In the genomic region with DNA sequence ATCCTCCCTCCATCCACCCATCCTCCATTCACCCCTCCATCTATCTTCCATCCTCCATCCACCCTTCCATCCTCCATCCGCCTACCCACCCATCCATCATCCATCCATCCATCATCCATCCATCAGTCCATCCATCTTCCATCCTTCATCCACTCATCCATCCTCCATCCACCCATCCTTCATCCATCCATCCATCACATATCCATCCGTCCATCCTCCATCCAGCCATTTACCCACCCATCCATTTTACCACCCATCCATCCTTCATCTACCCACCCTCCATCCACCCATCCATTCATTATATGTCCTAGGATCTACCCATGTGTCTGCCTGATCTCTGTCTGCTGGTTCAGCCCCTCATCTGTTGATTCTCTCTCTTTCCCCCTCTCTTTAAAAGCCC, we compare ENCODE assay signal across 9 cellular contexts. TPM values are rescaled to one million over a fixed set of nuclear protein-coding genes. Genes with fewer than 3 reads are reported as not detected.
DNase-seq lines count a peak whose midpoint lies in the region; ATAC-seq, FAIRE-seq and TF ChIP-seq lines count a peak whose summit lies in the region.
"Not testable (repeated sequence)": the region's sequence is repeated elsewhere in the genome, so short reads cannot be mapped to it uniquely, and the experiment has no call there.
"Had no signal": no experiment of that assay in that cellular context is flagged by ENCODE, and none has a peak within 500 bp of the region (broad histone marks: within the 10 kb centered on the region; RNA-seq: fewer than 3 reads in every experiment).

No MANE protein-coding gene starts in this region.

- 100% methylated on average over 2 of the region's 2 CpGs for WGBS in GM12878 (ENCODE audit: insufficient coverage, insufficient replicate concordance, low lambda C conversion rate, missing lambda C conversion rate)
- WGBS in spleen, 5 donors: 91 to 96% (median 91%) methylated on average over 2 of the region's 2 CpGs

- H4K20me1 ChIP-seq in KMS-11 (ENCODE audit: insufficient read depth); OCI-LY1 (ENCODE audit: insufficient read depth, low read length); GM12878 (ENCODE audit: control insufficient read depth, insufficient read depth): not testable (repeated sequence)

- H3K4me3 Mint-ChIP-seq in activated B cell treated with CpG ODN at 0.5 μM for 24 hours: peak overlapping the region; percentile 7
- peak overlapping the region; percentile 84 for H3K4me3 Mint-ChIP-seq in memory B cell

- not testable (repeated sequence) for H3K79me2 ChIP-seq in KMS-11 (ENCODE audit: insufficient read depth, low read depth); OCI-LY1 (ENCODE audit: insufficient read depth, low read length); GM12878 (ENCODE audit: control insufficient read depth, insufficient read depth, low read length)

- FAIRE-seq in GM12878 (lab: Jason Lieb, UNC): not testable (repeated sequence)
- FAIRE-seq in urothelium cell line (lab: Jason Lieb, UNC): peak; percentile 37

- H3K27me3 ChIP-seq in KMS-11 (ENCODE audit: insufficient read depth, low read depth); OCI-LY1 (ENCODE audit: insufficient read depth, low read length); GM12878 (replicated peaks in 1 of 2; ENCODE audit: control insufficient read depth in 2 of 2, insufficient read depth in 2 of 2, low read length in 1 of 2); spleen (replicated peaks in 1 of 7): not testable (repeated sequence)

- not testable (repeated sequence) for DNase-seq in GM12865 (ENCODE audit: low read depth); activated B cell treated with CpG ODN at 0.5 μM for 24 hours; GM12878 (ENCODE audit: low read depth, low spot score); memory B cell (ENCODE audit: low spot score in 2 of 2); spleen; urothelium cell line (ENCODE audit: low spot score)

- H3K4me2 ChIP-seq in KMS-11 (peak overlapping the region; percentile 36), OCI-LY1 (ENCODE audit: low read length) (peak overlapping the region; percentile 44; the same call in 1 of the 2 replicates)
- not testable (repeated sequence) for H3K4me2 ChIP-seq in GM12878 (ENCODE audit: control insufficient read depth, insufficient read depth)

- RAD21 ChIA-PET in GM12878 (lab: Charles Lee; ENCODE audit: unreplicated experiment): not testable (repeated sequence)

- TF ChIP-seq CTCF in GM12865 (IDR thresholded peaks at IDR 0.05; ENCODE audit: insufficient read depth, low read depth, low read length, missing control alignments); KMS-11 (conservative IDR thresholded peaks at IDR 0.05; ENCODE audit: low read depth, low read length); OCI-LY1 (IDR thresholded peaks at IDR 0.05; ENCODE audit: low read length); activated B cell treated with CpG ODN at 0.5 μM for 24 hours (IDR thresholded peaks at IDR 0.05); GM12878 (IDR thresholded peaks at IDR 0.05 in 2 of 3, conservative IDR thresholded peaks at IDR 0.05 in 1 of 3; ENCODE audit: control insufficient read depth in 2 of 3, extremely low read depth in 1 of 3, insufficient read depth in 1 of 3, low read depth in 3 of 3, low read length in 3 of 3); spleen (IDR thresholded peaks at IDR 0.05 in 8 of 11, conservative IDR thresholded peaks at IDR 0.05 in 3 of 11): not testable (repeated sequence)

- H3K4me1 Mint-ChIP-seq in activated B cell treated with CpG ODN at 0.5 μM for 24 hours (peaks cover 63% of the 10 kb centered on the region), memory B cell (peaks cover 35% of the 10 kb centered on the region)

- not testable (repeated sequence) for TF ChIP-seq EP300 in GM12878 (IDR thresholded peaks at IDR 0.05; ENCODE audit: borderline replicate concordance in 1 of 2, control insufficient read depth in 1 of 2, low read depth in 2 of 2, low read length in 2 of 2)

- H3K9ac ChIP-seq in KMS-11 (peak overlapping the region; percentile 43; the same call in 1 of the 2 replicates), OCI-LY1 (ENCODE audit: low read length) (peak overlapping the region; percentile 74)
- not testable (repeated sequence) for H3K9ac ChIP-seq in GM12878 (ENCODE audit: control insufficient read depth, insufficient read depth, low read length)

- not testable (repeated sequence) for TF ChIP-seq POLR2A in GM12878 (IDR thresholded peaks at IDR 0.05; ENCODE audit: low read depth, low read length); spleen (IDR thresholded peaks at IDR 0.05)

- H3K4me1 ChIP-seq in KMS-11 (ENCODE audit: low read depth, poor library complexity, severe bottlenecking) (peaks cover 59% of the 10 kb centered on the region), OCI-LY1 (ENCODE audit: insufficient read depth, low read length, severe bottlenecking) (peaks cover 80% of the 10 kb centered on the region), GM12878 (ENCODE audit: control insufficient read depth, insufficient read depth, low read length) (peaks cover 24% of the 10 kb centered on the region), spleen (peaks cover 0 to 12% (median 3%) of the 10 kb centered on the region in 6 donors)

- SMC1A ChIA-PET in GM12878 (lab: Charles Lee; ENCODE audit: uncharacterized antibody, unreplicated experiment): not testable (repeated sequence)

- TF ChIP-seq RAD21 in GM12878 (IDR thresholded peaks at IDR 0.05; ENCODE audit: insufficient read depth, low read depth, low read length): not testable (repeated sequence)

- POLR2A ChIA-PET in activated B cell treated with CpG ODN at 0.5 μM for 24 hours (lab: Charles Lee): interaction anchor here (0.7 kb wide), 1 partner anchor 120 kb away, joined by 3 read pairs; no protein-coding TSS in a partner anchor
- POLR2A ChIA-PET in GM12878 (lab: Charles Lee): not testable (repeated sequence)

- H3K27ac ChIP-seq in KMS-11: peak overlapping the region; percentile 79
- H3K27ac ChIP-seq in OCI-LY1 (ENCODE audit: low read depth, low read length, poor library complexity, severe bottlenecking): peak overlapping the region; percentile 92
- H3K27ac ChIP-seq in GM12878 (ENCODE audit: control insufficient read depth, insufficient read depth): not testable (repeated sequence)
- peak overlapping the region in 5 of 8 donors; percentile 14 to 84 (median 70) for H3K27ac ChIP-seq in spleen

- BruUV-seq in GM12878 (replicated peaks; lab: Mats Ljungman, UMichigan): not testable (repeated sequence)

- ATAC-seq in activated B cell treated with CpG ODN at 0.5 μM for 24 hours (ENCODE audit: low read depth); GM12878; memory B cell (ENCODE audit: low read depth): not testable (repeated sequence)

- H2AFZ ChIP-seq in KMS-11 (ENCODE audit: low read depth); OCI-LY1 (ENCODE audit: low read length); GM12878 (ENCODE audit: control insufficient read depth, low read depth, low read length): not testable (repeated sequence)

- peak overlapping the region; percentile 91 for H3K27ac Mint-ChIP-seq in activated B cell treated with CpG ODN at 0.5 μM for 24 hours
- H3K27ac Mint-ChIP-seq in memory B cell: peak overlapping the region; percentile 94

- not testable (repeated sequence) for H3F3A ChIP-seq in OCI-LY1 (ENCODE audit: insufficient read depth, low read length)

- not testable (repeated sequence) for H3K27me3 Mint-ChIP-seq in activated B cell treated with CpG ODN at 0.5 μM for 24 hours, memory B cell

- not testable (repeated sequence) for H3K9me3 ChIP-seq in OCI-LY1 (ENCODE audit: low read length); GM12878 (replicated peaks; ENCODE audit: control insufficient read depth, insufficient read depth, low read length); spleen

- CTCF ChIA-PET in activated B cell treated with CpG ODN at 0.5 μM for 24 hours (lab: Charles Lee); GM12878 (lab: Yijun Ruan, JAX): not testable (repeated sequence)

- not testable (repeated sequence) for H3K36me3 Mint-ChIP-seq in activated B cell treated with CpG ODN at 0.5 μM for 24 hours (ENCODE audit: low read depth); memory B cell

- intact Hi-C loops in activated B cell treated with CpG ODN at 0.5 μM for 24 hours (cut with micrococcal nuclease); GM12878 (cut with micrococcal nuclease; ENCODE audit: unreplicated experiment); spleen (cut with DNase I; ENCODE audit: low total_unique reads): not testable (repeated sequence)

- H3K9me2 ChIP-seq in OCI-LY1 (ENCODE audit: low read depth, low read length): not testable (repeated sequence)

- H3K4me3 ChIP-seq in GM12865 (ENCODE audit: low read depth, low read length): peak overlapping the region; percentile 22; the same call in 1 of the 2 replicates
- H3K4me3 ChIP-seq in KMS-11 (IDR thresholded peaks at IDR 0.05; ENCODE audit: insufficient read depth, low read depth, low read length); OCI-LY1 (ENCODE audit: low read depth, low read length, poor library complexity, severe bottlenecking); GM12878; spleen: not testable (repeated sequence)

- H3K9me3 Mint-ChIP-seq in activated B cell treated with CpG ODN at 0.5 μM for 24 hours, memory B cell: not testable (repeated sequence)

- H3K36me3 ChIP-seq in KMS-11 (ENCODE audit: insufficient read depth); GM12878 (ENCODE audit: control insufficient read depth in 2 of 2, insufficient read depth in 2 of 2, low read length in 1 of 2); spleen: not testable (repeated sequence)
- H3K36me3 ChIP-seq in OCI-LY1 (ENCODE audit: insufficient read depth, low read length): peaks cover 24% of the 10 kb centered on the region

- in situ Hi-C loops in GM12878 (cut with MboI): loop anchor here (10.0 kb wide), 1 partner anchor 120 kb away; no protein-coding TSS in a partner anchor

RNA-seq across cellular contexts. Expression of gene TMEM121, which starts 58.9 kb away (rescaled TPM):
- total RNA-seq in activated B cell treated with CpG ODN at 0.5 μM for 24 hours (0.95 and 1.6 TPM in 2 replicates), GM12878 (2014; rRNA removed) (4.9 and 6.6 TPM in 2 replicates), GM12878 (2014; rRNA removed; fragmentation: Illumina TruSeq; extraction: Trizol) (0.09 and 0.13 TPM in 2 replicates), GM12878 (2021) (3.2 and 3.4 TPM in 2 replicates), spleen (10 to 100 TPM in 1 of 7 donors, 1 to 10 TPM in 6; 3.4 to 10.4 (median 4.6) TPM)
- 2.2 and 2.7 TPM in 2 replicates for total RNA-seq in GM12878 (2013; cell fraction: nucleolus; rRNA removed)
- polyA plus RNA-seq in GM12878 (2011; ENCODE audit: low read depth): not detected
- polyA plus RNA-seq in GM12878 (2011; rRNA removed) (0.04 TPM in 1 of 2 replicates, not detected in the other), GM12878 (2014; fragmentation: Illumina TruSeq; extraction: Trizol) (not detected in 2 replicates), GM12878 (2014; fragmentation: Nextera tagmentation; extraction: Ambion mirVana) (under 1 TPM in 1 of 2 experiments, not detected in 1; 0.27 TPM), GM12878 (2014; rRNA removed) (3.1 and 4.9 TPM in 2 replicates), GM12878 (2016; fragmentation: Nextera tagmentation; extraction: Ambion mirVana) (1 to 10 TPM in 1 of 2 experiments, under 1 TPM in 1; 0.49 to 1.9 TPM), spleen (1 to 10 TPM; 3.3 to 6.0 (median 3.6) TPM)
- polyA plus RNA-seq in GM12878 (2011; cell fraction: cytosol; rRNA removed): 0.13 TPM in 1 of 2 replicates, not detected in the other
- polyA plus RNA-seq in GM12878 (2011; cell fraction: nucleus; rRNA removed): 0.07 and 0.12 TPM in 2 replicates
- 0.30 and 0.35 TPM in 2 replicates for polyA plus RNA-seq in GM12878 (2012)
- polyA minus RNA-seq in GM12878 (2011; rRNA and poly(A)+ RNA removed): not detected in 2 replicates
- not detected in 2 replicates for polyA minus RNA-seq in GM12878 (2011; cell fraction: cytosol; rRNA and poly(A)+ RNA removed)
- polyA minus RNA-seq in GM12878 (2011; cell fraction: nucleus; rRNA and poly(A)+ RNA removed): 0.12 and 0.29 TPM in 2 replicates
- total RNA-seq: H1 had no signal
